5 cellular contexts compared by ENCODE assay signal in the genomic region with DNA sequence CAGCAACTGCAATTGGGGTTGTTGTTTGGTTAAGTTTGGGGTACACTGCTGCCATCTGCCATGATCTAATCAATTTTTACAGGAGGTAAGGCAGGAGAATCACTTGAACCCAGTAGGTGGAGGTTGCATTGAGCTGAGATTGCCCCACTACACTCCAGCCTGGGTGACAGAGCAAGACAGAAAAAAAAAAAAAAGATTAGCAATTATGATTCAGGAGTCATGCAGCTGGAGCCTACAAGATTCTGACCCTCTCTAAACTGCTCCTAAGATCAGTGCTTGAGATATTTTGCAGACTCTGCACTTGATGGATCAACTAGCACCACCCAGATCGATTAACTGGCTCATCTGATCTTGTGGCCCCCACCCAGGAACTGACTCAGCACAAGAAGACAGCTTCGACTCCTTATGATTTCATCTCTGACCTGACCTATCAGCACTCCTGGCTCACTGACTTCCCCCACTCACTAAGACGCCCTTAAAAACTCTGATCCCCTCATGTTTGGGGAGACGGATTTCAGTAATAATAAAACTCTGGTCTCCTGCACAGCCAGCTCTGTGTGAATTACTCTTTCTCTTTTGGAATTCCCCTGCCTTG. TPM values are rescaled to one million over a fixed set of nuclear protein-coding genes. Genes with fewer than 3 reads are reported as not detected.
"Had no signal": no experiment of that assay in that cellular context is flagged by ENCODE, and none has a peak within 500 bp of the region (broad histone marks: within the 10 kb centered on the region; RNA-seq: fewer than 3 reads in every experiment).

No MANE protein-coding gene starts in this region.

RNA-seq across cellular contexts. Expression of a gene that starts 13.1 kb away (rescaled TPM):
- total RNA-seq: activated naive CD8-positive, alpha-beta T cell treated with anti-CD3 and anti-CD28 coated beads, Interleukin-2, amount 10 ng/mL, durations not matched to agents 7 days and 5 days; chondrocyte; OCI-LY7; RPMI7951; WTC11 had no signal
